1 cellular context compared by ENCODE assay signal in the genomic region with DNA sequence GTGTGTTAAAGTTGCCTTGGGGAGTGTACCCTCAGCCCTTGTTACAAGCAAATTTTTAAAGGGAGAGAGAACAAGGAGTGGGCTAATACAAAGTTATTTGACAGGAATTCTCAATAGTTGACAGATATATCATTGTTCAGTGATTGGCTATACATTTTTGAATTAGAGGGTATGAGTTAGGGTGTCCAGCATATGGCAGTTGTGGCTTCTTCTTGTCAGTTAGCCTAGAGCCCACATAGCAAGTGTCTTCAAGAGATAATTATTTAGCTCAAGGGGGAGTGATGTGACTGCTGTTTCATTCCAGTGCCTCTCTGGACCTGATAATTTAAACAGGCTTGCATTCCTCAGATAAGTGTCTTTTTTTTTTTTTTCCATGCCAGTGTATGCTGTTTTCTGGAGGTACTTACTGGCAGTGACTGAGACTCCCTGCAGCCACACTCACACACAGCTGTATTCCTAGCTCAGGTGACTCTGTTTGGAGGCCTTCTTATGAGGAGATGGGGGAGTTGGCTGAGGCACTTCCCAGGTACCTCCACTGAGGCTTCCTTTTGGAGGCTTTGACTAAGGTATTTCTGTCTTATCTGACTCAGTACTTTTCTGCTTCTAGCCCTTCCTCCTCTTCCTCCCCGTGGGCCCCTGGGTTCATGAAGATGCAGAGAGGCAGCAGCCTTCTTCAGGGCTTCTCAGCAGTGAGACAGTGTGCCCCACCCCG.
TF ChIP-seq lines count a peak whose summit lies in the region.

No MANE protein-coding gene starts in this region.

TF ChIP-seq in IMR-90, 13 proteins besides CTCF, POLR2A, EP300 and RAD21:
- TF ChIP-seq CHD1 (IDR thresholded peaks at IDR 0.05; ENCODE audit: low read depth, low read length) (no peak), RCOR1 (IDR thresholded peaks at IDR 0.05; ENCODE audit: insufficient replicate concordance, low read length) (no peak), FOS (IDR thresholded peaks at IDR 0.05; ENCODE audit: low read depth, low read length) (no peak), RFX5 (IDR thresholded peaks at IDR 0.05; ENCODE audit: low read depth, low read length) (no peak), MAFK (IDR thresholded peaks at IDR 0.05; ENCODE audit: low read depth, low read length) (no peak), CEBPB (IDR thresholded peaks at IDR 0.05; ENCODE audit: low read depth, low read length) (no peak), MXI1 (IDR thresholded peaks at IDR 0.05; ENCODE audit: borderline replicate concordance, low read depth, low read length) (no peak), SMC3 (IDR thresholded peaks at IDR 0.05; ENCODE audit: low read depth, low read length) (no peak), NFE2L2 (IDR thresholded peaks at IDR 0.05; ENCODE audit: low read depth, low read length) (no peak), MAZ (IDR thresholded peaks at IDR 0.05; ENCODE audit: borderline replicate concordance, low read depth, low read length) (no peak), BHLHE40 (IDR thresholded peaks at IDR 0.05; ENCODE audit: low read depth, low read length) (no peak)
- TF ChIP-seq, protein P1, sequence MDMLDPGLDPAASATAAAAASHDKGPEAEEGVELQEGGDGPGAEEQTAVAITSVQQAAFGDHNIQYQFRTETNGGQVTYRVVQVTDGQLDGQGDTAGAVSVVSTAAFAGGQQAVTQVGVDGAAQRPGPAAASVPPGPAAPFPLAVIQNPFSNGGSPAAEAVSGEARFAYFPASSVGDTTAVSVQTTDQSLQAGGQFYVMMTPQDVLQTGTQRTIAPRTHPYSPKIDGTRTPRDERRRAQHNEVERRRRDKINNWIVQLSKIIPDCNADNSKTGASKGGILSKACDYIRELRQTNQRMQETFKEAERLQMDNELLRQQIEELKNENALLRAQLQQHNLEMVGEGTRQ (IDR thresholded peaks at IDR 0.05; ENCODE audit: low read depth, low read length), result no peak
- TF ChIP-seq, protein P2, sequence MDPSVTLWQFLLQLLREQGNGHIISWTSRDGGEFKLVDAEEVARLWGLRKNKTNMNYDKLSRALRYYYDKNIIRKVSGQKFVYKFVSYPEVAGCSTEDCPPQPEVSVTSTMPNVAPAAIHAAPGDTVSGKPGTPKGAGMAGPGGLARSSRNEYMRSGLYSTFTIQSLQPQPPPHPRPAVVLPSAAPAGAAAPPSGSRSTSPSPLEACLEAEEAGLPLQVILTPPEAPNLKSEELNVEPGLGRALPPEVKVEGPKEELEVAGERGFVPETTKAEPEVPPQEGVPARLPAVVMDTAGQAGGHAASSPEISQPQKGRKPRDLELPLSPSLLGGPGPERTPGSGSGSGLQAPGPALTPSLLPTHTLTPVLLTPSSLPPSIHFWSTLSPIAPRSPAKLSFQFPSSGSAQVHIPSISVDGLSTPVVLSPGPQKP (IDR thresholded peaks at IDR 0.05; ENCODE audit: borderline replicate concordance, low read depth, low read length), result no peak
